ENCODE assay signal across 19 cellular contexts in genomic region chrX:51568586-51568985, GRCh38. TPM values are rescaled to one million over a fixed set of nuclear protein-coding genes. Genes with fewer than 3 reads are reported as not detected.
DNase-seq lines count a peak whose midpoint lies in the region; ATAC-seq and TF ChIP-seq lines count a peak whose summit lies in the region.
"Had no signal": no experiment of that assay in that cellular context is flagged by ENCODE, and none has a peak within 500 bp of the region (broad histone marks: within the 10 kb centered on the region; RNA-seq: fewer than 3 reads in every experiment).

No MANE protein-coding gene starts in this region.

- H3K27me3 Mint-ChIP-seq in naive thymus-derived CD8-positive, alpha-beta T cell, result no peaks in the 10 kb centered on the region
- H3K27me3 Mint-ChIP-seq: activated CD4-positive, alpha-beta T cell treated with anti-CD3 and anti-CD28 coated beads for 36 hours had no signal

- no peak overlapping the region for H3K4me3 Mint-ChIP-seq in naive thymus-derived CD8-positive, alpha-beta T cell
- H3K4me3 Mint-ChIP-seq: activated CD4-positive, alpha-beta T cell treated with anti-CD3 and anti-CD28 coated beads for 36 hours; stimulated activated effector memory CD8-positive, alpha-beta T cell treated with anti-CD3 and anti-CD28 coated beads, Interleukin-12 subunit alpha, Interleukin-12 subunit beta, amount 100 ng/mL, for 72 hours had no signal

- CTCF ChIA-PET in AG04450 (lab: Charles Lee), result interaction anchor here (2.6 kb wide), 1 partner anchor 81 kb away, joined by 14 read pairs; no protein-coding TSS in a partner anchor

- no peak for TF ChIP-seq CTCF in AG04450 (IDR thresholded peaks at IDR 0.05; ENCODE audit: low read depth, low read length)

- H3K27ac Mint-ChIP-seq in naive thymus-derived CD8-positive, alpha-beta T cell, result no peak overlapping the region
- H3K27ac Mint-ChIP-seq: activated CD4-positive, alpha-beta T cell treated with anti-CD3 and anti-CD28 coated beads for 36 hours; activated naive CD4-positive, alpha-beta T cell treated with anti-CD3 and anti-CD28 coated beads, Interleukin-2, amount 50 U/mL, for 72 hours; stimulated activated effector memory CD8-positive, alpha-beta T cell treated with anti-CD3 and anti-CD28 coated beads, Interleukin-12 subunit alpha, Interleukin-12 subunit beta, amount 100 ng/mL, for 72 hours had no signal

- no peak overlapping the region for H3K4me3 ChIP-seq in AG04450 (ENCODE audit: low read depth, low read length)
- H3K4me3 ChIP-seq: transverse colon had no signal

- H3K27me3 ChIP-seq in AG04450 (ENCODE audit: control insufficient read depth, insufficient read depth, low read length), result no peaks in the 10 kb centered on the region
- H3K27me3 ChIP-seq: neutrophil, transverse colon had no signal

- no peaks in the 10 kb centered on the region for H3K4me1 Mint-ChIP-seq in naive thymus-derived CD8-positive, alpha-beta T cell
- H3K4me1 Mint-ChIP-seq: activated CD4-positive, alpha-beta T cell treated with anti-CD3 and anti-CD28 coated beads for 36 hours; stimulated activated effector memory CD8-positive, alpha-beta T cell treated with anti-CD3 and anti-CD28 coated beads, Interleukin-12 subunit alpha, Interleukin-12 subunit beta, amount 100 ng/mL, for 72 hours had no signal

- H3K9me3 ChIP-seq in AG04450 (ENCODE audit: control insufficient read depth, insufficient read depth, low read length), result peaks cover 3% of the 10 kb centered on the region; the same call in 1 of the 2 replicates
- H3K9me3 ChIP-seq: neutrophil, transverse colon had no signal

- peaks cover 0 to 2% (median 0%) of the 10 kb centered on the region in 9 donors for H3K9me3 Mint-ChIP-seq in naive thymus-derived CD8-positive, alpha-beta T cell
- H3K9me3 Mint-ChIP-seq: activated naive CD4-positive, alpha-beta T cell treated with anti-CD3 and anti-CD28 coated beads, Interleukin-2, amount 50 U/mL, for 72 hours; stimulated activated effector memory CD8-positive, alpha-beta T cell treated with anti-CD3 and anti-CD28 coated beads, Interleukin-12 subunit alpha, Interleukin-12 subunit beta, amount 100 ng/mL, for 72 hours had no signal

- peak overlapping the region; percentile 52 for H3K27ac ChIP-seq in AG04450 (ENCODE audit: low read depth, low read length)
- H3K27ac ChIP-seq: neutrophil, transverse colon had no signal

- DNase-seq in AG04450 (ENCODE audit: low read depth, low spot score), result peak; percentile 67
- peak; percentile 11 for DNase-seq in HPDE6-E6E7 (ENCODE audit: extremely low spot score)
- peak; percentile 10 for DNase-seq in astrocyte of the hippocampus (ENCODE audit: low read depth, low spot score)
- DNase-seq in iris pigment epithelial cell (ENCODE audit: low read depth), result peak; percentile 41
- no peak for DNase-seq in T-helper 2 cell
- DNase-seq in Kasumi-1 (lab: John Stamatoyannopoulos, UW), result no peak
- no peak for DNase-seq in naive thymus-derived CD8-positive, alpha-beta T cell
- no peak for DNase-seq in NCI-H226
- DNase-seq: activated CD4-positive, alpha-beta T cell treated with anti-CD3 and anti-CD28 coated beads for 36 hours; Calu3; head of caudate nucleus; kidney; midbrain; NCI-H187; T-helper 9 cell; transverse colon had no signal

- no peak for ATAC-seq in naive thymus-derived CD8-positive, alpha-beta T cell
- ATAC-seq: activated CD4-positive, alpha-beta T cell treated with anti-CD3 and anti-CD28 coated beads for 36 hours; activated naive CD4-positive, alpha-beta T cell treated with anti-CD3 and anti-CD28 coated beads, Interleukin-2, amount 50 U/mL, for 72 hours; stimulated activated effector memory CD8-positive, alpha-beta T cell treated with anti-CD3 and anti-CD28 coated beads, Interleukin-12 subunit alpha, Interleukin-12 subunit beta, amount 100 ng/mL, for 72 hours had no signal

- peaks cover 0 to 2% (median 0%) of the 10 kb centered on the region in 3 donors for H3K36me3 Mint-ChIP-seq in naive thymus-derived CD8-positive, alpha-beta T cell
- H3K36me3 Mint-ChIP-seq: activated naive CD4-positive, alpha-beta T cell treated with anti-CD3 and anti-CD28 coated beads, Interleukin-2, amount 50 U/mL, for 72 hours; stimulated activated effector memory CD8-positive, alpha-beta T cell treated with anti-CD3 and anti-CD28 coated beads, Interleukin-12 subunit alpha, Interleukin-12 subunit beta, amount 100 ng/mL, for 72 hours had no signal

- POLR2A ChIA-PET in AG04450 (lab: Yijun Ruan, JAX), result interaction anchor here (1.2 to 1.7 kb wide), 2 partner anchors 12 to 325 kb away, joined by 3 to 6 read pairs; partner anchors contain the start of gene MAGED1
- POLR2A ChIA-PET in naive thymus-derived CD8-positive, alpha-beta T cell (lab: Charles Lee), result no interaction called here

RNA-seq across cellular contexts. Expression of gene CENPVL3, which starts 50.1 kb away (rescaled TPM):
- polyA plus RNA-seq in AG04450 (2011; rRNA removed), result not detected in 2 replicates
- polyA minus RNA-seq in AG04450 (2011; rRNA and poly(A)+ RNA removed), result 0.13 TPM in 1 of 2 replicates, not detected in the other
- not detected for total RNA-seq in naive thymus-derived CD8-positive, alpha-beta T cell
- polyA plus RNA-seq in naive thymus-derived CD8-positive, alpha-beta T cell, result not detected
- total RNA-seq: activated naive CD4-positive, alpha-beta T cell treated with anti-CD3 and anti-CD28 coated beads, Interleukin-2, amount 50 U/mL, for 72 hours; Calu3; kidney; transverse colon had no signal

Comparison
In these comparisons a context has a peak if more than half of its experiments do, and no peak if none do; other contexts are left out.
1. DNase-seq: peak in AG04450 (single experiment), HPDE6-E6E7 (single experiment), astrocyte of the hippocampus (single experiment) and iris pigment epithelial cell (single experiment); none in T-helper 2 cell (0 of 5), Kasumi-1 (0 of 2), naive thymus-derived CD8-positive, alpha-beta T cell (0 of 10) and NCI-H226 (single experiment).